19 cellular contexts compared by ENCODE assay signal in the genomic region with DNA sequence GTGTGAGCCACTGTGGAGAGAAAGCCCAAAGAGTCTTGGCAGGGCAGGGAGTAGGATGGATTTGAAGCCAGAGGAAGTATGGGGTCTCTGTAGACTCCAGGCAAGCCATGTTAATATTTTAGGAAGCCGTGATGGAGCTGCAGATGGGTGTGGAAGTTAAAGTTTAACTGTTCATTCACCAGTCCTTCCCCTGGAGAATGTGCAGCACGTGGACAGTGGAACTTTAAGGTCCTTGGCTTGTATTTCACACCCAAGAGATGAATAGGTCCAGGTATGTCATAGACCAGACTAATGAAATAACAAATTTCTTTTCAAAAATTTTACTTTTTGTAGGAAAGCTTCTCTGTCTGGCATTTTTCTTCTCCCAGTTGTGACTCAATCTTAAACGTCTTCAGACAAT. TPM values are rescaled to one million over a fixed set of nuclear protein-coding genes. Genes with fewer than 3 reads are reported as not detected.
A peak's percentile ranks its signal among the peaks of the same experiment; 100 is the strongest.
DNase-seq lines count a peak whose midpoint lies in the region; ATAC-seq and TF ChIP-seq lines count a peak whose summit lies in the region.
"Had no signal": no experiment of that assay in that cellular context is flagged by ENCODE, and none has a peak within 500 bp of the region (broad histone marks: within the 10 kb centered on the region; RNA-seq: fewer than 3 reads in every experiment).

No MANE protein-coding gene starts in this region.

- H3K9me3 Mint-ChIP-seq in mesothelial cell of epicardium (no peaks in the 10 kb centered on the region), type B pancreatic cell (no peaks in the 10 kb centered on the region)

- H3K36me3 Mint-ChIP-seq in mesothelial cell of epicardium: peaks cover 10% of the 10 kb centered on the region
- H3K36me3 Mint-ChIP-seq in type B pancreatic cell: peaks cover 13% of the 10 kb centered on the region

- 64 to 68% methylated on average over 3 of the region's 3 CpGs for WGBS in heart right ventricle, 2 donors
- WGBS in testis, 2 donors: 60 to 62% methylated on average over 3 of the region's 3 CpGs

- peak overlapping the region; percentile 14 for H3K27ac Mint-ChIP-seq in mesothelial cell of epicardium
- H3K27ac Mint-ChIP-seq in type B pancreatic cell: peak overlapping the region; percentile 3

- H3K27me3 Mint-ChIP-seq in mesothelial cell of epicardium (ENCODE audit: low read depth): no peaks in the 10 kb centered on the region
- no peaks in the 10 kb centered on the region for H3K27me3 Mint-ChIP-seq in type B pancreatic cell

- TF ChIP-seq POLR2A in testis (IDR thresholded peaks at IDR 0.05): no peak

- no peak overlapping the region for H3K4me3 ChIP-seq in heart right ventricle
- H3K4me3 ChIP-seq in testis: no peak overlapping the region
- H3K4me3 ChIP-seq: SJCRH30 had no signal

- ATAC-seq in Right ventricle myocardium superior (ENCODE audit: poor library complexity): peak; percentile 4
- no peak for ATAC-seq in heart right ventricle

- H3K27me3 ChIP-seq in heart right ventricle (no peaks in the 10 kb centered on the region), testis (no peaks in the 10 kb centered on the region)
- H3K27me3 ChIP-seq: SJCRH30 had no signal

- intact Hi-C loops in Right ventricle myocardium superior (cut with DNase I): no loop called here
- intact Hi-C loops in heart right ventricle (cut with DNase I): loop anchor here in 1 of 10 donors (5.0 kb wide), 1 partner anchor 52 kb away; a partner anchor contains a TSS
- intact Hi-C loops in testis (cut with DNase I; ENCODE audit: low total_unique reads): no loop called here

- H3K27ac ChIP-seq in heart right ventricle (no peak overlapping the region), cingulate gyrus (ENCODE audit: low read depth, low read length) (peak overlapping the region; percentile 93), testis (no peak overlapping the region)
- H3K27ac ChIP-seq: C4-2B, SJCRH30 had no signal

- H3K4me1 Mint-ChIP-seq in mesothelial cell of epicardium: peaks cover 64% of the 10 kb centered on the region
- H3K4me1 Mint-ChIP-seq in type B pancreatic cell (ENCODE audit: unreplicated experiment): peaks cover 69% of the 10 kb centered on the region

- no peaks in the 10 kb centered on the region for H3K9me3 ChIP-seq in heart right ventricle
- no peaks in the 10 kb centered on the region for H3K9me3 ChIP-seq in testis
- H3K9me3 ChIP-seq: SJCRH30 had no signal

- TF ChIP-seq CTCF in heart right ventricle (IDR thresholded peaks at IDR 0.05): no peak
- no peak for TF ChIP-seq CTCF in mesothelial cell of epicardium (IDR thresholded peaks at IDR 0.05; ENCODE audit: unreplicated experiment)
- no peak for TF ChIP-seq CTCF in type B pancreatic cell (conservative IDR thresholded peaks at IDR 0.05)
- no peak for TF ChIP-seq CTCF in testis (IDR thresholded peaks at IDR 0.05)

- DNase-seq in Right ventricle myocardium superior (no peak), heart right ventricle (no peak), mesothelial cell of epicardium (ENCODE audit: low spot score in 2 of 2, unreplicated experiment in 2 of 2) (no peak), type B pancreatic cell (ENCODE audit: extremely low spot score, unreplicated experiment) (no peak), testis (no peak), NK-92 (lab: John Stamatoyannopoulos, UW; ENCODE audit: unreplicated experiment) (no peak)
- DNase-seq in effector CD8-positive, alpha-beta T cell (lab: John Stamatoyannopoulos, UW): no peak
- DNase-seq: 8988T; GF-D8; NCI-H1105 treated with DMSO at 0.1 percent for 48 hours; NCI-H187; NCI-H226; NCI-H526; NK-92 treated with Interleukin-12 subunit alpha and Interleukin-12 subunit beta, amount 100 ng/mL, for 24 hours; OCI-M1; RPMI8226; SJCRH30 had no signal

- H3K36me3 ChIP-seq in heart right ventricle: no peaks in the 10 kb centered on the region
- no peaks in the 10 kb centered on the region for H3K36me3 ChIP-seq in testis (ENCODE audit: low read depth, missing control alignments)

- H3K4me3 Mint-ChIP-seq in mesothelial cell of epicardium (no peak overlapping the region), type B pancreatic cell (no peak overlapping the region)

- peaks cover 9 to 85% (median 46%) of the 10 kb centered on the region in 9 donors for H3K4me1 ChIP-seq in heart right ventricle
- peaks cover 30% of the 10 kb centered on the region for H3K4me1 ChIP-seq in testis
- H3K4me1 ChIP-seq: SJCRH30 had no signal

RNA-seq across cellular contexts. Expression of a gene that starts 54.2 kb away (rescaled TPM):
- 9.4 TPM for total RNA-seq in Right ventricle myocardium superior
- 10 to 100 TPM in 9 of 10 donors, 1 to 10 TPM in 1; 9.9 to 15.8 (median 12.0) TPM for total RNA-seq in heart right ventricle
- 10 to 100 TPM in 1 of 2 donors, 1 to 10 TPM in 1; 3.6 to 11.9 TPM for polyA plus RNA-seq in heart right ventricle
- 76.4 to 84.0 TPM (median 78.0 TPM) in 3 replicates for total RNA-seq in mesothelial cell of epicardium
- 25.1 and 39.7 TPM in 2 replicates for total RNA-seq in type B pancreatic cell (ENCODE audit: low replicate concordance)
- total RNA-seq in testis: 10 to 100 TPM; 23.3 to 25.4 TPM
- 18.5 TPM for polyA plus RNA-seq in testis (ENCODE audit: insufficient read depth, low read depth, low replicate concordance)
